7 cellular contexts compared by ENCODE assay signal in genomic region chr21:41684381-41685245, GRCh38.
DNase-seq lines count a peak whose midpoint lies in the region; ATAC-seq, FAIRE-seq and TF ChIP-seq lines count a peak whose summit lies in the region.

No MANE protein-coding gene starts in this region.

- no peak overlapping the region for H3K4me3 Mint-ChIP-seq in activated CD4-positive, alpha-beta T cell treated with anti-CD3 and anti-CD28 coated beads for 36 hours
- H3K4me3 Mint-ChIP-seq in activated naive CD8-positive, alpha-beta T cell treated with anti-CD3 and anti-CD28 coated beads, Interleukin-2, amount 50 U/mL, for 24 hours: no peak overlapping the region

- dilution Hi-C loops in mammary epithelial cell (cut with HindIII; ENCODE audit: low sequenced_read_pairs): no loop called here

- intact Hi-C loops in mammary epithelial cell (cut with micrococcal nuclease): no loop called here
- intact Hi-C loops in lower lobe of right lung (cut with DNase I): no loop called here
- intact Hi-C loops in activated CD4-positive, alpha-beta T cell treated with anti-CD3 and anti-CD28 coated beads for 36 hours (cut with DNase I, micrococcal nuclease): no loop called here

- H3K79me2 ChIP-seq in mammary epithelial cell (ENCODE audit: insufficient read depth, low read length): no peaks in the 10 kb centered on the region

- no peaks in the 10 kb centered on the region for H3K9me3 Mint-ChIP-seq in activated CD4-positive, alpha-beta T cell treated with anti-CD3 and anti-CD28 coated beads for 36 hours (ENCODE audit: low read depth)
- H3K9me3 Mint-ChIP-seq in activated naive CD8-positive, alpha-beta T cell treated with anti-CD3 and anti-CD28 coated beads, Interleukin-2, amount 50 U/mL, for 24 hours: no peaks in the 10 kb centered on the region

- H3K4me3 ChIP-seq in HUES6 (ENCODE audit: low read depth, low read length) (0 out of 2 replicates have a peak overlapping the region, but pooled peaks have one; percentile 17), mammary epithelial cell (replicated peaks in 1 of 3; ENCODE audit: insufficient read depth in 1 of 3, low read depth in 2 of 3, low read length in 3 of 3) (peak overlapping the region in 1 of 3 experiments; percentile 1), lower lobe of right lung (no peak overlapping the region)

- H4K20me1 ChIP-seq in mammary epithelial cell (ENCODE audit: insufficient read depth, low read length): no peaks in the 10 kb centered on the region

- peak; percentile 64 to 80 for ATAC-seq in lower lobe of right lung
- no peak for ATAC-seq in activated CD4-positive, alpha-beta T cell treated with anti-CD3 and anti-CD28 coated beads for 36 hours
- no peak for ATAC-seq in GM18511 (IDR thresholded peaks at IDR 0.05; ENCODE audit: unreplicated experiment)
- no peak for ATAC-seq in activated naive CD8-positive, alpha-beta T cell treated with anti-CD3 and anti-CD28 coated beads, Interleukin-2, amount 50 U/mL, for 24 hours

- peaks cover 27% of the 10 kb centered on the region for H3K4me1 ChIP-seq in HUES6 (ENCODE audit: control insufficient read depth, insufficient read depth, low read length)
- H3K4me1 ChIP-seq in mammary epithelial cell (ENCODE audit: insufficient read depth, low read length): peaks cover 64% of the 10 kb centered on the region
- peaks cover 12% of the 10 kb centered on the region for H3K4me1 ChIP-seq in lower lobe of right lung

- no TSS peak for BruUV-seq in mammary epithelial cell (replicated peaks; lab: Mats Ljungman, UMichigan)

- H2AFZ ChIP-seq in mammary epithelial cell (ENCODE audit: low read depth, low read length): peak overlapping the region; percentile 67

- H3K9ac ChIP-seq in HUES6 (ENCODE audit: low read length) (no peak overlapping the region), mammary epithelial cell (ENCODE audit: insufficient read depth, low read length) (peak overlapping the region; percentile 48)

- H3K36me3 Mint-ChIP-seq in activated CD4-positive, alpha-beta T cell treated with anti-CD3 and anti-CD28 coated beads for 36 hours (ENCODE audit: low read depth): no peaks in the 10 kb centered on the region
- H3K36me3 Mint-ChIP-seq in activated naive CD8-positive, alpha-beta T cell treated with anti-CD3 and anti-CD28 coated beads, Interleukin-2, amount 50 U/mL, for 24 hours (ENCODE audit: low read depth): no peaks in the 10 kb centered on the region

- H3K36me3 ChIP-seq in HUES6 (ENCODE audit: control insufficient read depth, insufficient read depth, low read length) (no peaks in the 10 kb centered on the region), mammary epithelial cell (ENCODE audit: insufficient read depth, low read length) (no peaks in the 10 kb centered on the region), lower lobe of right lung (no peaks in the 10 kb centered on the region)

- peak overlapping the region; percentile 75 for H3K4me2 ChIP-seq in mammary epithelial cell (ENCODE audit: insufficient read depth, low read depth, low read length)

- in situ Hi-C loops in mammary epithelial cell (cut with MboI; ENCODE audit: low sequenced_read_pairs in 2 of 2): loop anchor here in 1 of 2 donors (10.0 kb wide), 1 partner anchor 70 kb away; no protein-coding TSS in a partner anchor

- TF ChIP-seq CTCF in mammary epithelial cell (conservative IDR thresholded peaks at IDR 0.05 in 1 of 2, IDR thresholded peaks at IDR 0.05 in 1 of 2; ENCODE audit: extremely low read depth in 1 of 2, insufficient read depth in 1 of 2, low read depth in 1 of 2, low read length in 2 of 2): no peak
- no peak for TF ChIP-seq CTCF in lower lobe of right lung (IDR thresholded peaks at IDR 0.05)

- WGBS in mammary epithelial cell (ENCODE audit: low coverage, missing lambda C conversion rate): 23% methylated on average over 11 of the region's 26 CpGs

- FAIRE-seq in urothelium cell line (lab: Jason Lieb, UNC): no peak

- no peak overlapping the region; the same call in 1 of the 2 replicates for H3K27ac ChIP-seq in HUES6 (ENCODE audit: low read depth, low read length)
- H3K27ac ChIP-seq in mammary epithelial cell (ENCODE audit: insufficient read depth, low read depth, low read length): peak overlapping the region; percentile 79
- H3K27ac ChIP-seq in lower lobe of right lung: peak overlapping the region; percentile 63

- H3K27me3 ChIP-seq in HUES6 (ENCODE audit: control insufficient read depth, insufficient read depth, low read length) (no peaks in the 10 kb centered on the region; the same call in 1 of the 2 replicates), mammary epithelial cell (ENCODE audit: insufficient read depth, low read length) (no peaks in the 10 kb centered on the region), lower lobe of right lung (ENCODE audit: low read depth) (no peaks in the 10 kb centered on the region)

- no peaks in the 10 kb centered on the region for H3K4me1 Mint-ChIP-seq in activated CD4-positive, alpha-beta T cell treated with anti-CD3 and anti-CD28 coated beads for 36 hours
- no peaks in the 10 kb centered on the region for H3K4me1 Mint-ChIP-seq in activated naive CD8-positive, alpha-beta T cell treated with anti-CD3 and anti-CD28 coated beads, Interleukin-2, amount 50 U/mL, for 24 hours

- POLR2A ChIA-PET in activated CD4-positive, alpha-beta T cell treated with anti-CD3 and anti-CD28 coated beads for 36 hours (lab: Charles Lee): no interaction called here

- no peaks in the 10 kb centered on the region for H3K9me3 ChIP-seq in HUES6 (ENCODE audit: control insufficient read depth, insufficient read depth, low read depth, low read length)
- H3K9me3 ChIP-seq in mammary epithelial cell (replicated peaks; ENCODE audit: insufficient read depth, low read length): no peaks in the 10 kb centered on the region
- no peaks in the 10 kb centered on the region for H3K9me3 ChIP-seq in lower lobe of right lung

- peaks cover 3% of the 10 kb centered on the region for H3K27me3 Mint-ChIP-seq in activated CD4-positive, alpha-beta T cell treated with anti-CD3 and anti-CD28 coated beads for 36 hours
- H3K27me3 Mint-ChIP-seq in activated naive CD8-positive, alpha-beta T cell treated with anti-CD3 and anti-CD28 coated beads, Interleukin-2, amount 50 U/mL, for 24 hours: peaks cover 3% of the 10 kb centered on the region

- H3K27ac Mint-ChIP-seq in activated CD4-positive, alpha-beta T cell treated with anti-CD3 and anti-CD28 coated beads for 36 hours: no peak overlapping the region
- no peak overlapping the region for H3K27ac Mint-ChIP-seq in activated naive CD8-positive, alpha-beta T cell treated with anti-CD3 and anti-CD28 coated beads, Interleukin-2, amount 50 U/mL, for 24 hours

- CTCF ChIA-PET in mammary epithelial cell (lab: Charles Lee; ENCODE audit: low non-redundant PET): no interaction called here
- CTCF ChIA-PET in activated CD4-positive, alpha-beta T cell treated with anti-CD3 and anti-CD28 coated beads for 36 hours (lab: Charles Lee): no interaction called here

- DNase-seq in mammary epithelial cell (peak; percentile 72), lower lobe of right lung (no peak), urothelium cell line (ENCODE audit: low spot score) (peak; percentile 30)
- no peak for DNase-seq in activated CD4-positive, alpha-beta T cell treated with anti-CD3 and anti-CD28 coated beads for 36 hours
- DNase-seq in activated naive CD8-positive, alpha-beta T cell treated with anti-CD3 and anti-CD28 coated beads, Interleukin-2, amount 50 U/mL, for 24 hours: no peak

Comparison
In these comparisons a context has a peak if more than half of its experiments do, and no peak if none do; other contexts are left out.
1. DNase-seq: peak in mammary epithelial cell (single experiment) and urothelium cell line (single experiment); none in lower lobe of right lung (single experiment), activated CD4-positive, alpha-beta T cell treated with anti-CD3 and anti-CD28 coated beads for 36 hours (single experiment) and activated naive CD8-positive, alpha-beta T cell treated with anti-CD3 and anti-CD28 coated beads, Interleukin-2, amount 50 U/mL, for 24 hours (single experiment).
2. ATAC-seq: peak in lower lobe of right lung (2 of 2); none in activated CD4-positive, alpha-beta T cell treated with anti-CD3 and anti-CD28 coated beads for 36 hours (single experiment), GM18511 (single experiment) and activated naive CD8-positive, alpha-beta T cell treated with anti-CD3 and anti-CD28 coated beads, Interleukin-2, amount 50 U/mL, for 24 hours (single experiment).